32 cellular contexts compared by ENCODE assay signal in genomic region chr6:112938656-112939055, GRCh38.
"Had no signal": no experiment of that assay in that cellular context is flagged by ENCODE, and none has a peak within 500 bp of the region (broad histone marks: within the 10 kb centered on the region; RNA-seq: fewer than 3 reads in every experiment).

No MANE protein-coding gene starts in this region.

- H2AFZ ChIP-seq: neural progenitor cell, parathyroid adenoma had no signal

- H3K9me3 ChIP-seq: esophagus muscularis mucosa, heart right ventricle, lower lobe of right lung, psoas muscle, sigmoid colon, suprapubic skin, tibial artery, upper lobe of right lung had no signal

- H3K27ac ChIP-seq: esophagus muscularis mucosa, heart right ventricle, lower lobe of right lung, neural progenitor cell, parathyroid adenoma, psoas muscle, sigmoid colon, suprapubic skin, tibial artery, upper lobe of right lung had no signal

- H3K4me1 ChIP-seq: lower lobe of right lung, neural progenitor cell, parathyroid adenoma, psoas muscle, upper lobe of right lung had no signal

- H3K36me3 ChIP-seq: esophagus muscularis mucosa, heart right ventricle, lower lobe of right lung, neural progenitor cell, sigmoid colon, suprapubic skin, tibial artery, upper lobe of right lung had no signal

- H3K9me3 Mint-ChIP-seq: activated naive CD4-positive, alpha-beta T cell treated with anti-CD3 and anti-CD28 coated beads, Interleukin-2, amount 10 ng/mL, durations not matched to agents 7 days and 5 days; activated T-cell treated with anti-CD3 and anti-CD28 coated beads, Interleukin-2, amount 50 U/mL, for 24 hours; neural progenitor cell; T-helper 2 cell treated with Interferon-gamma antibody and Interleukin-4, amounts not matched to agents 5 μg/mL and 100 μg/mL, for 36 hours had no signal

- FAIRE-seq: colon had no signal

- H3K27ac Mint-ChIP-seq: activated naive CD4-positive, alpha-beta T cell treated with anti-CD3 and anti-CD28 coated beads, Interleukin-2, amount 10 ng/mL, durations not matched to agents 7 days and 5 days; activated naive CD8-positive, alpha-beta T cell treated with anti-CD3 and anti-CD28 coated beads, Interleukin-2, amount 10 ng/mL, durations not matched to agents 7 days and 5 days; activated T-cell treated with anti-CD3 and anti-CD28 coated beads, Interleukin-2, amount 50 U/mL, for 24 hours; natural killer cell; neural progenitor cell; T-cell; T-helper 2 cell treated with Interferon-gamma antibody and Interleukin-4, amounts not matched to agents 5 μg/mL and 100 μg/mL, for 36 hours had no signal

- DNase-seq: activated CD4-positive, alpha-beta T cell treated with anti-CD3 and anti-CD28 coated beads for 48 hours; activated CD4-positive, alpha-beta T cell treated with anti-CD3 and anti-CD28 coated beads, Interleukin-2, amount 50 U/mL, for 48 hours; activated CD4-positive, CD25-positive, alpha-beta regulatory T cell; activated CD8-positive, alpha-beta memory T cell treated with anti-CD3 and anti-CD28 coated beads, Interleukin-2, amount 50 U/mL, for 4 hours; activated gamma-delta T cell; activated naive CD4-positive, alpha-beta T cell treated with anti-CD3 and anti-CD28 coated beads, Interleukin-2, amount 10 ng/mL, durations not matched to agents 7 days and 5 days; activated naive CD8-positive, alpha-beta T cell treated with anti-CD3 and anti-CD28 coated beads, Interleukin-2, amount 10 ng/mL, durations not matched to agents 7 days and 5 days; activated T-cell treated with anti-CD3 and anti-CD28 coated beads, Interleukin-2, amount 50 U/mL, for 24 hours; amygdala; dermis blood vessel endothelial cell; effector CD4-positive, alpha-beta T cell; foreskin melanocyte; heart right ventricle; kidney glomerular epithelial cell; lower lobe of right lung; mesendoderm; natural killer cell; occipital lobe; psoas muscle; sigmoid colon; stimulated activated CD4-positive, alpha-beta T cell treated with anti-CD3 and anti-CD28 coated beads, Interleukin-1b, Interleukin-23, amount 100 ng/mL, for 48 hours; stimulated activated naive CD4-positive, alpha-beta T cell; T-cell; tibial artery; upper lobe of right lung had no signal

- H3K79me2 ChIP-seq: parathyroid adenoma had no signal

- H3K27me3 ChIP-seq: esophagus muscularis mucosa, heart right ventricle, neural progenitor cell, sigmoid colon, suprapubic skin, tibial artery, upper lobe of right lung had no signal

- H3K36me3 Mint-ChIP-seq: activated naive CD4-positive, alpha-beta T cell treated with anti-CD3 and anti-CD28 coated beads, Interleukin-2, amount 10 ng/mL, durations not matched to agents 7 days and 5 days; activated naive CD8-positive, alpha-beta T cell treated with anti-CD3 and anti-CD28 coated beads, Interleukin-2, amount 10 ng/mL, durations not matched to agents 7 days and 5 days; natural killer cell; neural progenitor cell; T-cell had no signal

- H3K4me3 ChIP-seq: esophagus muscularis mucosa, heart right ventricle, lower lobe of right lung, neural progenitor cell, psoas muscle, sigmoid colon, smooth muscle cell, suprapubic skin, tibial artery, upper lobe of right lung had no signal

- H3K4me3 Mint-ChIP-seq: activated naive CD4-positive, alpha-beta T cell treated with anti-CD3 and anti-CD28 coated beads, Interleukin-2, amount 10 ng/mL, durations not matched to agents 7 days and 5 days; activated naive CD8-positive, alpha-beta T cell treated with anti-CD3 and anti-CD28 coated beads, Interleukin-2, amount 10 ng/mL, durations not matched to agents 7 days and 5 days; activated T-cell treated with anti-CD3 and anti-CD28 coated beads, Interleukin-2, amount 50 U/mL, for 24 hours; natural killer cell; neural progenitor cell; T-cell; T-helper 2 cell treated with Interferon-gamma antibody and Interleukin-4, amounts not matched to agents 5 μg/mL and 100 μg/mL, for 36 hours had no signal

- H3K4me2 ChIP-seq: neural progenitor cell, smooth muscle cell had no signal

- H3K27me3 Mint-ChIP-seq: activated naive CD4-positive, alpha-beta T cell treated with anti-CD3 and anti-CD28 coated beads, Interleukin-2, amount 10 ng/mL, durations not matched to agents 7 days and 5 days; activated naive CD8-positive, alpha-beta T cell treated with anti-CD3 and anti-CD28 coated beads, Interleukin-2, amount 10 ng/mL, durations not matched to agents 7 days and 5 days; activated T-cell treated with anti-CD3 and anti-CD28 coated beads, Interleukin-2, amount 50 U/mL, for 24 hours; T-cell had no signal

- H3K9ac ChIP-seq: neural progenitor cell, parathyroid adenoma had no signal

- H3K4me1 Mint-ChIP-seq: activated naive CD4-positive, alpha-beta T cell treated with anti-CD3 and anti-CD28 coated beads, Interleukin-2, amount 10 ng/mL, durations not matched to agents 7 days and 5 days; activated naive CD8-positive, alpha-beta T cell treated with anti-CD3 and anti-CD28 coated beads, Interleukin-2, amount 10 ng/mL, durations not matched to agents 7 days and 5 days; natural killer cell; T-cell had no signal
